Comparison of ENCODE assay signal across 8 cellular contexts in the genomic region with DNA sequence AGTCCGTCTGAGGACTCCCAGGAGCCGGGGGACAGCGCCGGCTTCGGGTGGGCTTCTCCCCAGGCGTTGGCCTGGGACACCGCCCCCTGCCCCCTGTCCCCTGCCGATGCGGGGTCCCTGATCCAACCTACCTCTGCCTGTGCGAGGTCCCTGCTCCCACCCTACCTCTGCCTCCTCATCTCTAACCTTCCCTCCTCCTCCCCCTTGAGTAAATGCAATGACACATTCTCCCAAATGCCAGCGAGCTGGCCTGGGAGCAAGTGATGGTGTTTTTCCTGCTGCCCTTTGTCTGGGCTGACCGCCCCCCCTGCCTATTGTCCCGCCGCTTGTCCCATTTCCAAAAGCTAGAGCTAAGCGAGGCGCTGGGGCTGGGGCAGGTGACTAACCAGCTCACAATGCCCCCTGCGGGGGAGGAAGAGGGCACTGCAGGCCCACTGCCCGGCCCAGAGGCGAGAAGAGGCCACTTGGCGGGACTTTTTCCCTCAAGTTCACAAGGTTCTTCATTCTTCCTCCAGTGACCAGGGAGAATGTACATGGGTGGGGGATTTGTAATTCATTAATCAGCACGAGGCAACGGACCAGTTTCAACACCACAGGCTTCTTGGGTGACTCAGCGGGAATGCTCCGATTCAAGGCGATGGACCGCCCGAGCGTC. TPM values are rescaled to one million over a fixed set of nuclear protein-coding genes. Genes with fewer than 3 reads are reported as not detected.
DNase-seq lines count a peak whose midpoint lies in the region; FAIRE-seq and TF ChIP-seq lines count a peak whose summit lies in the region.

No MANE protein-coding gene starts in this region.

- no peak overlapping the region for H2BK5ac ChIP-seq in neuronal stem cell (ENCODE audit: low read length)

- H2AFZ ChIP-seq in neuronal stem cell (ENCODE audit: low read length): peak overlapping the region; percentile 87

- H2BK120ac ChIP-seq in neuronal stem cell (ENCODE audit: low read depth, low read length): no peak overlapping the region

- peak overlapping the region; percentile 81 for H3K9ac ChIP-seq in neuronal stem cell (ENCODE audit: low read depth, low read length, poor library complexity)

- H3K18ac ChIP-seq in neuronal stem cell (ENCODE audit: low read length): peak overlapping the region; percentile 100

- H3K9me3 ChIP-seq in neuronal stem cell (replicated peaks in 1 of 2; ENCODE audit: control insufficient read depth in 2 of 2, insufficient read depth in 1 of 2, low read depth in 1 of 2, low read length in 2 of 2): no peaks in the 10 kb centered on the region

- no peak overlapping the region for H2BK12ac ChIP-seq in neuronal stem cell (ENCODE audit: low read length)

- no peaks in the 10 kb centered on the region for H3K36me3 ChIP-seq in neuronal stem cell (replicated peaks in 1 of 2; ENCODE audit: control insufficient read depth in 2 of 2, insufficient read depth in 2 of 2, low read length in 2 of 2)

- TF ChIP-seq CTCF in GM12872 (IDR thresholded peaks at IDR 0.05; ENCODE audit: insufficient read depth, low read depth, low read length): peak; percentile 72

- no peak for FAIRE-seq in frontal cortex (lab: Jason Lieb, UNC)

- WGBS in neuronal stem cell (ENCODE audit: extremely low coverage in 2 of 2, insufficient read length in 2 of 2, insufficient replicate concordance in 1 of 2), 2 donors: no CpG with 5 or more reads among the region's 28 CpGs

- H2AK5ac ChIP-seq in neuronal stem cell (ENCODE audit: low read depth, low read length): peak overlapping the region; percentile 75

- peak overlapping the region; percentile 93 for H2BK15ac ChIP-seq in neuronal stem cell (ENCODE audit: low read length)

- H3K4me3 ChIP-seq in neuronal stem cell (ENCODE audit: low read length in 2 of 2): peak overlapping the region; percentile 68 to 69

- H4K8ac ChIP-seq in neuronal stem cell (ENCODE audit: low read depth, low read length): no peak overlapping the region

- H3K4me1 ChIP-seq in neuronal stem cell (ENCODE audit: control insufficient read depth in 2 of 2, insufficient read depth in 1 of 2, low read depth in 1 of 2, low read length in 2 of 2): peaks cover 41 to 50% of the 10 kb centered on the region in 2 donors

- DNase-seq in ACHN (peak; percentile 99), NOMO-1 (lab: John Stamatoyannopoulos, UW; ENCODE audit: unreplicated experiment in 2 of 2) (peak; percentile 48 to 63), frontal cortex (ENCODE audit: low spot score in 2 of 2) (peak; percentile 60 to 78), neuronal stem cell (ENCODE audit: low spot score) (peak; percentile 74), NCI-H1694 treated with DMSO at 0.1 percent for 48 hours (lab: John Stamatoyannopoulos, UW) (no peak), globus pallidus (ENCODE audit: low spot score) (no peak)
- peak; percentile 83 for DNase-seq in activated effector memory CD4-positive, alpha-beta T cell treated with anti-CD3 and anti-CD28 coated beads, Interleukin-2, amount 50 U/mL, for 16 hours

- H3K14ac ChIP-seq in neuronal stem cell (ENCODE audit: low read length): no peak overlapping the region

- H3K4ac ChIP-seq in neuronal stem cell (ENCODE audit: low read length): no peak overlapping the region

- H3K79me1 ChIP-seq in neuronal stem cell (ENCODE audit: low read depth, low read length): peaks cover 10% of the 10 kb centered on the region

- H4K91ac ChIP-seq in neuronal stem cell (ENCODE audit: low read depth, low read length, poor library complexity): no peak overlapping the region

- in situ Hi-C loops in ACHN (cut with HindIII; ENCODE audit: low pct_ligation_motif_present, low pct_unique_long_range_greater_than_20kb, low sequenced_read_pairs): no loop called here

- H3K23ac ChIP-seq in neuronal stem cell (ENCODE audit: low read depth, low read length, poor library complexity): peak overlapping the region; percentile 55

- peak overlapping the region; percentile 94 for H3K4me2 ChIP-seq in neuronal stem cell (ENCODE audit: insufficient read depth, low read length, poor library complexity, severe bottlenecking)

- peak overlapping the region; percentile 13 for H3K27ac ChIP-seq in neuronal stem cell (replicated peaks; ENCODE audit: low read length)

- H3K27me3 ChIP-seq in neuronal stem cell (ENCODE audit: control insufficient read depth in 3 of 3, insufficient read depth in 3 of 3, low read depth in 1 of 3, low read length in 3 of 3): peaks cover 0 to 12% (median 0%) of the 10 kb centered on the region in 3 experiments

RNA-seq across cellular contexts. Expression of gene CLCF1, which starts 0.6 kb away (rescaled TPM):
- under 0.01 TPM for total RNA-seq in frontal cortex
- 3.4 TPM for polyA plus RNA-seq in neuronal stem cell (2013, experiment 1 of 2)
- polyA plus RNA-seq in neuronal stem cell (2013, experiment 2 of 2): 3.3 TPM

RNA-seq across cellular contexts. Expression of gene RAD9A, which starts 17.7 kb away (rescaled TPM):
- 11.8 TPM for total RNA-seq in frontal cortex
- 29.1 TPM for polyA plus RNA-seq in neuronal stem cell (2013, experiment 1 of 2)
- polyA plus RNA-seq in neuronal stem cell (2013, experiment 2 of 2): 29.1 TPM

RNA-seq across cellular contexts. Expression of gene POLD4, which starts 20.7 kb away (rescaled TPM):
- total RNA-seq in frontal cortex: 3.7 TPM
- polyA plus RNA-seq in neuronal stem cell (2013, experiment 1 of 2): 11.9 TPM
- 10.9 TPM for polyA plus RNA-seq in neuronal stem cell (2013, experiment 2 of 2)

RNA-seq across cellular contexts. Expression of gene PPP1CA, which starts 27.6 kb away (rescaled TPM):
- 69.3 TPM for total RNA-seq in frontal cortex
- polyA plus RNA-seq in neuronal stem cell (2013, experiment 1 of 2): 114 TPM
- 112 TPM for polyA plus RNA-seq in neuronal stem cell (2013, experiment 2 of 2)

RNA-seq across cellular contexts. Expression of gene TBC1D10C, which starts 29.8 kb away (rescaled TPM):
- total RNA-seq in frontal cortex: not detected
- polyA plus RNA-seq in neuronal stem cell (2013, experiment 1 of 2): 0.36 TPM
- polyA plus RNA-seq in neuronal stem cell (2013, experiment 2 of 2): 0.53 TPM

Comparison
In these comparisons a context has a peak if more than half of its experiments do, and no peak if none do; other contexts are left out.
1. DNase-seq: peak in ACHN (single experiment), NOMO-1 (2 of 2), activated effector memory CD4-positive, alpha-beta T cell treated with anti-CD3 and anti-CD28 coated beads, Interleukin-2, amount 50 U/mL, for 16 hours (single experiment), frontal cortex (2 of 2) and neuronal stem cell (single experiment); none in NCI-H1694 treated with DMSO at 0.1 percent for 48 hours (single experiment) and globus pallidus (single experiment).